In the genomic region with DNA sequence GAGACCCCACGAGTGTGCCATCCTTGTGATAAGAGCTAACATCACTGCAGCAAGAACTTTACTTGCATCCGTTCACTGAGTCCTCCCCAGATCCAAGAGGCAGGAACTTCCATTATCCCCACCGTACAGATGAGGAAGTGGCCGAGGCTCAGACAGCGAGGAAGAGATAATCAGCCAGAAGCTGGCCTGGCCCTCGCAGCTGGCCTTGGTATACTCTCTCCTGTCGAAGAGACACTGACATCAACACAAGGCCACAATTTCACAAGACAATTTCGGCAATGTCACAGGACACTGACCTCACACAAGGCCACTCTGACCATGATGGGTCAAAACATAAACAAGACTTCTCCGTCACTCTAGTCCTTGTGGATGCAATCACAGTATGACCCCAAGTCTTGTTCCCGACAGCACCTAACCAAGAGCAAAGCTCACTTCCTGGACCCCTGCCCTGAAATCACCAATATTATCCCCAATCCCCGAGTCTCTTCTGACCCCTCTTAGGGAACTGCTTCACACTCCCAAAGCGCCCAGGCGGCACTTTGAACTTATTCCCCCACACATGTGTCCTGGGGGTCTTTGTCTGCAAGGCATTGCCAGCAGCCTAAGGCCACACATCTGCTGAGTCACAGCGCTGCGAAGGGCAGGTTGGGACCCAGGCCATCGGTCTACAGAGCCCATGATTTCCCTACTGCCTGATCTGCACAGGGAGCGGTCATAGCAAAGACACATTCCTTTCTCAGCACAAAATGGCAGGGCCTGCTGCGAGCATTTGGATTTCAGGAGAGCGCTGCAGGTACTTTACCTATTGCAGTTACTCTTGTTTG, we compare ENCODE assay signal across 1 cellular context.
A peak's percentile ranks its signal among the peaks of the same experiment; 100 is the strongest.
TF ChIP-seq lines count a peak whose summit lies in the region.

No MANE protein-coding gene starts in this region.

TF ChIP-seq in GM12878, 131 proteins besides CTCF, POLR2A, EP300 and RAD21:
- TF ChIP-seq ZZZ3 (IDR thresholded peaks at IDR 0.05; ENCODE audit: control insufficient read depth, insufficient read length, low read depth): no peak
- peak; percentile 18; the same call in 1 of the 2 replicates for TF ChIP-seq SPI1 (IDR thresholded peaks at IDR 0.05; ENCODE audit: borderline replicate concordance, insufficient read depth, low read depth, low read length)
